Comparison of ENCODE assay signal across 24 cellular contexts in genomic region chr20:57313951-57314350, GRCh38. TPM values are rescaled to one million over a fixed set of nuclear protein-coding genes. Genes with fewer than 3 reads are reported as not detected.
"Had no signal": no experiment of that assay in that cellular context is flagged by ENCODE, and none has a peak within 500 bp of the region (broad histone marks: within the 10 kb centered on the region; RNA-seq: fewer than 3 reads in every experiment).

No MANE protein-coding gene starts in this region.

- H3K9me3 ChIP-seq: MG63, Peyer's patch, SJSA1 had no signal

- H3K36me3 ChIP-seq: MG63, Peyer's patch, SJSA1 had no signal

- H3K27me3 ChIP-seq: MG63, Peyer's patch had no signal

- H3K4me2 ChIP-seq: PC-9 had no signal

- DNase-seq: KBM-7, MG63, NCI-H1092, NCI-H1105 treated with DMSO at 0.1 percent for 48 hours, NCI-H1436, NCI-H187, NCI-H2029, NCI-H2081 treated with DMSO at 0.1 percent for 48 hours, NCI-H2171, NCI-H226, NCI-H446, NCI-H510A, NCI-H524 treated with DMSO at 0.1 percent for 48 hours, NCI-H69, NCI-H774, OCI-M1, PC-9, Peyer's patch, Right ventricle myocardium superior, SIG-M5 had no signal

- H3K27ac ChIP-seq: HL-60, PC-9, Peyer's patch, SJSA1, SK-N-MC had no signal

- H3K4me1 ChIP-seq: Peyer's patch, SJSA1 had no signal

- H3K4me3 ChIP-seq: MG63, PC-9, Peyer's patch, SJSA1, SK-N-MC had no signal

- H2AFZ ChIP-seq: PC-9 had no signal

RNA-seq across cellular contexts. Expression of gene SPO11, which starts 15.7 kb away (rescaled TPM):
- total RNA-seq: PC-9, Peyer's patch, Right ventricle myocardium superior, RPMI7951, SJSA1 had no signal

RNA-seq across cellular contexts. Expression of gene BMP7, which starts 47.5 kb away (rescaled TPM):
- total RNA-seq: SJSA1 had no signal
